Comparison of ENCODE assay signal across 15 cellular contexts in the genomic region with DNA sequence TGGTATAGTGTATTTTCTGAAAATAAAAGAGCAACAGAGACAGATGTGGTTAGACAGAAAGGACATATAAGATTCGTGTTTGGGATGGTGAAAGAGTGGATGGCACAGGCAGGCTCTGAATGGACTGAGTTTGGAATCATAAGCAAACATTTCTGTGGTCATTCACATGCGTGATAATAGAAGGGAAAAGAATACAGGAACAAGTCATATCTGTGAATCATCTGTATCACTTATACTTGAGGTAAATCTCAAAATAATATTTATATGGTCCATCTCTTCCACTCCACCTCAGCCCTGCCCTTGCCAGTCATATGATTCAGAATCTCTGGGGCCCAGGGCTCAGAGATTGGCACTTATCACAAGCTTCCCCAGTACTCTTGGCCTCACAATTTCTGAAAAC.
"Had no signal": no experiment of that assay in that cellular context is flagged by ENCODE, and none has a peak within 500 bp of the region (broad histone marks: within the 10 kb centered on the region; RNA-seq: fewer than 3 reads in every experiment).

No MANE protein-coding gene starts in this region.

- H3K27ac ChIP-seq: WERI-Rb-1 had no signal

- H3K9me3 Mint-ChIP-seq: activated CD4-positive, alpha-beta memory T cell treated with anti-CD3 and anti-CD28 coated beads, Interleukin-2, amount 10 ng/mL, durations not matched to agents 7 days and 5 days; activated T-cell treated with anti-CD3 and anti-CD28 coated beads, Interleukin-2, amount 50 U/mL, for 4 hours; stimulated activated effector memory CD8-positive, alpha-beta T cell treated with anti-CD3 and anti-CD28 coated beads, Interleukin-12 subunit alpha, Interleukin-12 subunit beta, amount 100 ng/mL, for 72 hours had no signal

- H3K27me3 Mint-ChIP-seq: activated CD4-positive, alpha-beta memory T cell treated with anti-CD3 and anti-CD28 coated beads, Interleukin-2, amount 10 ng/mL, durations not matched to agents 7 days and 5 days; dendritic cell treated with granulocyte-macrophage colony-stimulating factor and Interleukin-4, amounts not matched to agents 40 ng/mL and 50 ng/mL, for 4 days; natural killer cell treated with Interleukin-12 subunit alpha and Interleukin-12 subunit beta and Interleukin-15 and Interleukin-18, amount 100 ng/mL, for 72 hours; T-helper 17 cell had no signal

- DNase-seq: activated CD4-positive, alpha-beta memory T cell treated with anti-CD3 and anti-CD28 coated beads, Interleukin-2, amount 10 ng/mL, durations not matched to agents 7 days and 5 days; activated effector memory CD4-positive, alpha-beta T cell treated with Interleukin-2 at 50 U/mL for 16 hours; activated T-cell treated with anti-CD3 and anti-CD28 coated beads, Interleukin-2, amount 50 U/mL, for 4 hours; cerebellar nuclear complex; effector memory CD4-positive, alpha-beta T cell; hippocampal formation; kidney glomerular epithelial cell; posterior cingulate gyrus; retina; T-helper 17 cell; WERI-Rb-1 had no signal

- H3K4me3 Mint-ChIP-seq: activated CD4-positive, alpha-beta memory T cell treated with anti-CD3 and anti-CD28 coated beads, Interleukin-2, amount 10 ng/mL, durations not matched to agents 7 days and 5 days; activated naive CD8-positive, alpha-beta T cell; activated T-cell treated with anti-CD3 and anti-CD28 coated beads, Interleukin-2, amount 50 U/mL, for 4 hours; dendritic cell treated with granulocyte-macrophage colony-stimulating factor and Interleukin-4, amounts not matched to agents 40 ng/mL and 50 ng/mL, for 4 days; natural killer cell treated with Interleukin-12 subunit alpha and Interleukin-12 subunit beta and Interleukin-15 and Interleukin-18, amount 100 ng/mL, for 72 hours; stimulated activated effector memory CD8-positive, alpha-beta T cell treated with anti-CD3 and anti-CD28 coated beads, Interleukin-12 subunit alpha, Interleukin-12 subunit beta, amount 100 ng/mL, for 72 hours; T-helper 17 cell had no signal

- H3K4me1 Mint-ChIP-seq: activated CD4-positive, alpha-beta memory T cell treated with anti-CD3 and anti-CD28 coated beads, Interleukin-2, amount 10 ng/mL, durations not matched to agents 7 days and 5 days; stimulated activated effector memory CD8-positive, alpha-beta T cell treated with anti-CD3 and anti-CD28 coated beads, Interleukin-12 subunit alpha, Interleukin-12 subunit beta, amount 100 ng/mL, for 72 hours; T-helper 17 cell had no signal

- H3K27ac Mint-ChIP-seq: activated CD4-positive, alpha-beta memory T cell treated with anti-CD3 and anti-CD28 coated beads, Interleukin-2, amount 10 ng/mL, durations not matched to agents 7 days and 5 days; activated naive CD8-positive, alpha-beta T cell; dendritic cell treated with granulocyte-macrophage colony-stimulating factor and Interleukin-4, amounts not matched to agents 40 ng/mL and 50 ng/mL, for 4 days; natural killer cell treated with Interleukin-12 subunit alpha and Interleukin-12 subunit beta and Interleukin-15 and Interleukin-18, amount 100 ng/mL, for 72 hours; stimulated activated effector memory CD8-positive, alpha-beta T cell treated with anti-CD3 and anti-CD28 coated beads, Interleukin-12 subunit alpha, Interleukin-12 subunit beta, amount 100 ng/mL, for 72 hours; T-helper 17 cell had no signal

- ATAC-seq: activated T-cell treated with anti-CD3 and anti-CD28 coated beads, Interleukin-2, amount 50 U/mL, for 4 hours; natural killer cell treated with Interleukin-12 subunit alpha and Interleukin-12 subunit beta and Interleukin-15 and Interleukin-18, amount 100 ng/mL, for 72 hours; stimulated activated effector memory CD8-positive, alpha-beta T cell treated with anti-CD3 and anti-CD28 coated beads, Interleukin-12 subunit alpha, Interleukin-12 subunit beta, amount 100 ng/mL, for 72 hours; T-helper 17 cell had no signal

- H3K36me3 Mint-ChIP-seq: activated naive CD8-positive, alpha-beta T cell; natural killer cell treated with Interleukin-12 subunit alpha and Interleukin-12 subunit beta and Interleukin-15 and Interleukin-18, amount 100 ng/mL, for 72 hours; stimulated activated effector memory CD8-positive, alpha-beta T cell treated with anti-CD3 and anti-CD28 coated beads, Interleukin-12 subunit alpha, Interleukin-12 subunit beta, amount 100 ng/mL, for 72 hours had no signal

- H3K36me3 ChIP-seq: WERI-Rb-1 had no signal
